9 cellular contexts compared by ENCODE assay signal in the genomic region with DNA sequence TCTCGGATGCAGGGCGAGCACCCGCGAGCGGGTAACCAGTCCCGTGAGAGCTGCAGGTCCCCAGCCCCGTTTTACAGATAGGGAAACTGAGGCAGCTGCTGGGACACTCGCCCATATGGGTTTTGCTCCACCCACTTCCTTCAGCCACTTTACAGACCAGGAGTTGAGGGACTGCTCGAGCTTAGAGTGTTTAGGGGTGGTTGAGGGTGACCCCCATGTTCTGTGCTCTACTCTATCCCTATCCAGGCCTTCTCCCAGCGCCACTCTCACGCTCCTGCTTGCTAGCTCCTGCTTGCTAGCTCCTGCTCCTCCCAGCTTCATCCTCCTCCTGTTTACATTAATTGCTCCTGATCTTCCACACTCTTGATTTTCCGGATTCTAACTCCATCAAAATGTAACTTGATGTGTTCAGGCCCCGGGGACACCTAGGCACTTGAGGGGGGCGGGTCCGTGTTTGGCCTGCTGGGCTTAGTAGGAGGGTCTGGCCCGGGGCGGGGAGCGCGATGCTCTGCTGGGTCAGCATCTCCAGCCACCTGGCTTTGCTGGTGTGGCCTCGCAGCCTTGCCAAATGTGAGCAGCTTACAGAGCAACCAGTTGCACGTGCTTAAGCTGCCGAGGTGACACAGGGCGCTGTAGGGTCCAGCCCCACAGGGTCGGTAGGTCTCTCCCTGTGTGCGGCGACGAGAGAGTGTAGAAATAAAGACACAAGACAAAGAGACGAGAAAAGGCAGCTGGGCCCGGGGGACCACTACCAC. TPM values are rescaled to one million over a fixed set of nuclear protein-coding genes. Genes with fewer than 3 reads are reported as not detected.
A peak's percentile ranks its signal among the peaks of the same experiment; 100 is the strongest.
DNase-seq lines count a peak whose midpoint lies in the region; ATAC-seq, FAIRE-seq and TF ChIP-seq lines count a peak whose summit lies in the region.
"Had no signal": no experiment of that assay in that cellular context is flagged by ENCODE, and none has a peak within 500 bp of the region (broad histone marks: within the 10 kb centered on the region; RNA-seq: fewer than 3 reads in every experiment).

No MANE protein-coding gene starts in this region.

- H3K4me3 Mint-ChIP-seq in activated naive CD8-positive, alpha-beta T cell = peak overlapping the region; percentile 98
- peak overlapping the region; percentile 96 to 97 for H3K4me3 Mint-ChIP-seq in stimulated activated naive B cell treated with anti-CD40 and anti-IgM and Interleukin-4, amounts not matched to agents 10 μg/mL and 1 μg/mL and 100 μg/mL, for 72 hours

- TF ChIP-seq RAD21 in IMR-90 (IDR thresholded peaks at IDR 0.05; ENCODE audit: low read length) = no peak

- H2AK9ac ChIP-seq in IMR-90 (replicated peaks; ENCODE audit: low read depth, low read length, poor library complexity) = peak overlapping the region; percentile 88

- no peak for DNase-seq in IMR-90
- DNase-seq in stimulated activated naive B cell treated with anti-CD40 and anti-IgM and Interleukin-4, amounts not matched to agents 10 μg/mL and 1 μg/mL and 100 μg/mL, for 72 hours = no peak
- DNase-seq in mesenteric fat pad (ENCODE audit: low spot score) = no peak
- DNase-seq in H54 (ENCODE audit: insufficient read length, low spot score) = no peak
- DNase-seq: NCI-H187 treated with DMSO at 0.1 percent for 48 hours had no signal

- peaks cover 9 to 39% of the 10 kb centered on the region in 2 experiments; a peak in 3 of 4 replicates for H3K79me1 ChIP-seq in IMR-90 (ENCODE audit: low read depth in 1 of 2, low read length in 2 of 2)

- peaks cover 28% of the 10 kb centered on the region for H3K4me1 Mint-ChIP-seq in activated naive CD8-positive, alpha-beta T cell (ENCODE audit: low read depth)
- peaks cover 29 to 47% of the 10 kb centered on the region in 2 donors for H3K4me1 Mint-ChIP-seq in stimulated activated naive B cell treated with anti-CD40 and anti-IgM and Interleukin-4, amounts not matched to agents 10 μg/mL and 1 μg/mL and 100 μg/mL, for 72 hours

- in situ Hi-C loops in IMR-90 (cut with MboI; ENCODE audit: low sequenced_read_pairs) = no loop called here

- H3K27me3 ChIP-seq in IMR-90 (ENCODE audit: control insufficient read depth, insufficient read depth, low read length) (peaks cover 9% of the 10 kb centered on the region), iPS-15b (ENCODE audit: control insufficient read depth, insufficient read depth, low read length) (peaks cover 5% of the 10 kb centered on the region)

- BruUV-seq in IMR-90 (replicated peaks; lab: Mats Ljungman, UMichigan) = no TSS peak

- no peaks in the 10 kb centered on the region for H3K36me3 Mint-ChIP-seq in activated naive CD8-positive, alpha-beta T cell
- peaks cover 6 to 25% of the 10 kb centered on the region in 2 donors for H3K36me3 Mint-ChIP-seq in stimulated activated naive B cell treated with anti-CD40 and anti-IgM and Interleukin-4, amounts not matched to agents 10 μg/mL and 1 μg/mL and 100 μg/mL, for 72 hours

- dilution Hi-C loops in IMR-90 (cut with HindIII; ENCODE audit: low sequenced_read_pairs, unreplicated experiment) = no loop called here

- H3K4me1 ChIP-seq in IMR-90 (ENCODE audit: control insufficient read depth, insufficient read depth, low read length) (peaks cover 10% of the 10 kb centered on the region; the same call in 1 of the 2 replicates), iPS-15b (ENCODE audit: control insufficient read depth, insufficient read depth, low read length) (no peaks in the 10 kb centered on the region)

- peak overlapping the region; percentile 93 for H3K4ac ChIP-seq in IMR-90 (ENCODE audit: low read depth, low read length)

- intact Hi-C loops in IMR-90 (cut with micrococcal nuclease) = no loop called here

- H3K9me3 ChIP-seq in IMR-90 (ENCODE audit: control insufficient read depth, insufficient read depth, low read length) (no peaks in the 10 kb centered on the region; the same call in 1 of the 2 replicates), iPS-15b (ENCODE audit: control insufficient read depth, insufficient read depth, low read length) (no peaks in the 10 kb centered on the region)

- H3K9ac ChIP-seq in IMR-90 (ENCODE audit: low read depth, low read length) (peak overlapping the region; percentile 94), iPS-15b (ENCODE audit: low read depth, low read length) (peak overlapping the region; percentile 37)

- no peak overlapping the region for H4K91ac ChIP-seq in IMR-90 (ENCODE audit: insufficient read depth, low read depth, low read length)

- peak overlapping the region; percentile 84 for H2AK5ac ChIP-seq in IMR-90 (ENCODE audit: low read depth, low read length)

- no peak overlapping the region for H2BK20ac ChIP-seq in IMR-90 (ENCODE audit: low read depth, low read length)

- H3K56ac ChIP-seq in IMR-90 (ENCODE audit: extremely low read depth, insufficient read depth, low read length) = peak overlapping the region; percentile 63

- peak overlapping the region; percentile 96 for H3K14ac ChIP-seq in IMR-90 (replicated peaks; ENCODE audit: low read depth, low read length)

- no peak for ATAC-seq in IMR-90 (ENCODE audit: low read depth)
- ATAC-seq in stimulated activated naive B cell treated with anti-CD40 and anti-IgM and Interleukin-4, amounts not matched to agents 10 μg/mL and 1 μg/mL and 100 μg/mL, for 72 hours (replicated peaks) = no peak
- ATAC-seq in GM18867 (IDR thresholded peaks at IDR 0.05; ENCODE audit: unreplicated experiment) = no peak
- no peak for ATAC-seq in HG03571 (IDR thresholded peaks at IDR 0.05; ENCODE audit: unreplicated experiment)

- no peak overlapping the region for H2BK15ac ChIP-seq in IMR-90 (ENCODE audit: low read depth, low read length)

- FAIRE-seq in H54 (lab: Jason Lieb, UNC) = no peak

- TF ChIP-seq POLR2A in IMR-90 (IDR thresholded peaks at IDR 0.05; ENCODE audit: low read depth, low read length) (no peak), H54 (IDR thresholded peaks at IDR 0.05; ENCODE audit: low read depth, low read length) (no peak)

- H3K4me3 ChIP-seq in IMR-90 (ENCODE audit: insufficient read depth, low read depth, low read length) (peak overlapping the region; percentile 96), iPS-15b (ENCODE audit: low read depth, low read length) (peak overlapping the region; percentile 93)

- CTCF ChIA-PET in IMR-90 (lab: Yijun Ruan, JAX) = interaction anchor here (1.0 to 1.3 kb wide), 2 partner anchors 11 to 12 kb away, joined by 3 read pairs; no protein-coding TSS in a partner anchor

- peaks cover 17% of the 10 kb centered on the region; the same call in 1 of the 2 replicates for H4K20me1 ChIP-seq in IMR-90 (ENCODE audit: insufficient read depth, low read length)

- peak overlapping the region; percentile 33; the same call in 1 of the 2 replicates for H3K23ac ChIP-seq in IMR-90 (ENCODE audit: low read depth, low read length)

- H3K4me2 ChIP-seq in IMR-90 (ENCODE audit: low read depth, low read length) = peak overlapping the region; percentile 94

- peak overlapping the region; percentile 92 for H3K27ac ChIP-seq in IMR-90 (ENCODE audit: insufficient read depth, low read length)

- TF ChIP-seq CTCF in IMR-90 (conservative IDR thresholded peaks at IDR 0.05; ENCODE audit: low read depth, low read length) = no peak

- peaks cover 10% of the 10 kb centered on the region for H3K9me1 ChIP-seq in IMR-90 (ENCODE audit: insufficient read depth, low read length)

- H2AFZ ChIP-seq in IMR-90 (replicated peaks; ENCODE audit: low read length, poor library complexity) = peak overlapping the region; percentile 99

- POLR2A ChIA-PET in IMR-90 (lab: Charles Lee; ENCODE audit: unreplicated experiment) = no interaction called here

- H3K9me3 Mint-ChIP-seq in activated naive CD8-positive, alpha-beta T cell (ENCODE audit: low read depth) = no peaks in the 10 kb centered on the region
- peaks cover 4 to 6% of the 10 kb centered on the region in 2 donors for H3K9me3 Mint-ChIP-seq in stimulated activated naive B cell treated with anti-CD40 and anti-IgM and Interleukin-4, amounts not matched to agents 10 μg/mL and 1 μg/mL and 100 μg/mL, for 72 hours

- 84% methylated on average over 16 of the region's 29 CpGs; no CpG with 5 or more reads in 1 of the 2 experiments for WGBS in IMR-90 (ENCODE audit: extremely low coverage in 2 of 2, insufficient read length in 1 of 2), 2 experiments

- peak overlapping the region; percentile 56 to 86; a peak in 2 of 4 replicates for H4K8ac ChIP-seq in IMR-90 (ENCODE audit: low read depth in 2 of 2, low read length in 2 of 2)

- no peak overlapping the region for H4K5ac ChIP-seq in IMR-90 (ENCODE audit: low read depth, low read length)

- H3K36me3 ChIP-seq in IMR-90 (ENCODE audit: control insufficient read depth, insufficient read depth, low read length) (peaks cover 1% of the 10 kb centered on the region; the same call in 1 of the 2 replicates), iPS-15b (ENCODE audit: control insufficient read depth, insufficient read depth, low read length) (peaks cover 7% of the 10 kb centered on the region)

- no peak overlapping the region; the same call in 1 of the 2 replicates for H3K18ac ChIP-seq in IMR-90 (ENCODE audit: low read depth, low read length)

- peak overlapping the region; percentile 64; the same call in 1 of the 2 replicates for H2BK120ac ChIP-seq in IMR-90 (ENCODE audit: low read depth, low read length)

- peak overlapping the region; percentile 99 for H3K27ac Mint-ChIP-seq in activated naive CD8-positive, alpha-beta T cell
- H3K27ac Mint-ChIP-seq in stimulated activated naive B cell treated with anti-CD40 and anti-IgM and Interleukin-4, amounts not matched to agents 10 μg/mL and 1 μg/mL and 100 μg/mL, for 72 hours = peak overlapping the region; percentile 100

- no peaks in the 10 kb centered on the region for H3K27me3 Mint-ChIP-seq in activated naive CD8-positive, alpha-beta T cell
- H3K27me3 Mint-ChIP-seq in stimulated activated naive B cell treated with anti-CD40 and anti-IgM and Interleukin-4, amounts not matched to agents 10 μg/mL and 1 μg/mL and 100 μg/mL, for 72 hours = peaks cover 14 to 16% of the 10 kb centered on the region in 2 donors

- peak overlapping the region; percentile 88 for H2BK5ac ChIP-seq in IMR-90 (ENCODE audit: low read depth, low read length, poor library complexity, severe bottlenecking)

RNA-seq across cellular contexts. Expression of a gene that starts 1.5 kb away (rescaled TPM):
- total RNA-seq in IMR-90 (2012; rRNA removed) (90.3 and 107 TPM in 2 replicates), mesenteric fat pad (59.5 TPM)
- 99.2 and 100 TPM in 2 replicates for polyA plus RNA-seq in IMR-90 (2012; rRNA removed)
- 69.7 and 115 TPM in 2 replicates for polyA plus RNA-seq in IMR-90 (2012; cell fraction: cytosol; rRNA removed)
- 116 and 217 TPM in 2 replicates for polyA plus RNA-seq in IMR-90 (2012; cell fraction: nucleus; rRNA removed; ENCODE audit: low replicate concordance)

RNA-seq across cellular contexts. Expression of a gene that starts 20.2 kb away (rescaled TPM):
- not detected in 2 replicates for total RNA-seq in IMR-90 (2012; rRNA removed)
- polyA plus RNA-seq in IMR-90 (2012; rRNA removed) = not detected in 2 replicates
- polyA plus RNA-seq in IMR-90 (2012; cell fraction: cytosol; rRNA removed) = not detected in 2 replicates
- polyA plus RNA-seq in IMR-90 (2012; cell fraction: nucleus; rRNA removed; ENCODE audit: low replicate concordance) = not detected in 2 replicates
- total RNA-seq in mesenteric fat pad = 0.64 TPM

RNA-seq across cellular contexts. Expression of a gene that starts 31.1 kb away (rescaled TPM):
- total RNA-seq in IMR-90 (2012; rRNA removed) = 25.1 and 27.5 TPM in 2 replicates
- 103 and 146 TPM in 2 replicates for polyA plus RNA-seq in IMR-90 (2012; rRNA removed)
- polyA plus RNA-seq in IMR-90 (2012; cell fraction: cytosol; rRNA removed) = 190 and 213 TPM in 2 replicates
- polyA plus RNA-seq in IMR-90 (2012; cell fraction: nucleus; rRNA removed; ENCODE audit: low replicate concordance) = 36.9 and 66.7 TPM in 2 replicates
- 63.7 TPM for total RNA-seq in mesenteric fat pad
